ENCODE assay signal across 8 cellular contexts in the genomic region with DNA sequence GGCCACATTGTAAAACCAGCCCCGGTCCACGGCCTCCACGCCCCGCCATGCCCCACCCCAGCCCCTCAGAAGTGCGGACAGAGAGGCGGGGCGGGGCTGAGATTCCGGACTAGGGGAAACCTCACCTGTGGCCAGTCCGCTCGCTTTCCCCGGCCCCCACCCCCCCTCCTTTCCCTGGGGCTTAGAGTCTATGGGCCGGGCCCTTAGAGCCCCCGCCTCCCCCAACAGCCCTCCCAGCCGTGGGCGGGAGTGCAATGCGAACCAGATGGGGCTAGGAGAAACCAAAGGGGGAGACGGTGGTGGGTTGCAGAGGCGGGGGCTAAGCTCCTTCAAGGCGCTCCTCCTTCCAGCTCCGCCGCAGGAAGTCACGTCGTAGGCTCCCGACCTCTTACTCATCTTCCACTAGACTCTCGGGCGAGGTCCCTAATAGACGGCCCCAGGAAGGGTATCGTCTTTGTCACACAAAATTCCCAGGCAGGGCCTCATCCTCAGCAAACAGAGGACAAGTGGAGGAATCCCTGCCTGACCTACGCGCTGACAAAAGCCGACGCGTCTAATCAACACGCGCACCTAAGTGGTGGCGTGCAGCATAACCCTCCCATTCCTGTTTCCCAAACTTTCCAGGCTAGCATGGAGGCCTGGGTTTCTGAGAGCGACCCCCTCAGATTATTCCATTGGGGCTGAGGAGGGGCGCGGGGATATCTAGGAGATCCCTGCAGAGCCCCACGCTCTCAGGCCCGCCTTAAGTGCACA. TPM values are rescaled to one million over a fixed set of nuclear protein-coding genes. Genes with fewer than 3 reads are reported as not detected.
DNase-seq lines count a peak whose midpoint lies in the region; ATAC-seq, FAIRE-seq and TF ChIP-seq lines count a peak whose summit lies in the region.

No MANE protein-coding gene starts in this region.

- peak in 1 of 4 donors; percentile 16 for TF ChIP-seq EP300 in upper lobe of left lung (IDR thresholded peaks at IDR 0.05)

- H3K9me3 Mint-ChIP-seq in activated naive CD4-positive, alpha-beta T cell treated with anti-CD3 and anti-CD28 coated beads, Interleukin-2, amount 10 ng/mL, durations not matched to agents 7 days and 5 days = no peaks in the 10 kb centered on the region
- peaks cover 9% of the 10 kb centered on the region for H3K9me3 Mint-ChIP-seq in glutamatergic neuron (ENCODE audit: unreplicated experiment)

- peak overlapping the region; percentile 94 for H3K27ac Mint-ChIP-seq in activated naive CD4-positive, alpha-beta T cell treated with anti-CD3 and anti-CD28 coated beads, Interleukin-2, amount 10 ng/mL, durations not matched to agents 7 days and 5 days
- peak overlapping the region; percentile 69 for H3K27ac Mint-ChIP-seq in glutamatergic neuron (ENCODE audit: unreplicated experiment)

- DNase-seq in DMS 273 (lab: John Stamatoyannopoulos, UW; ENCODE audit: unreplicated experiment) (peak; percentile 95), HUDEP-2 (lab: John Stamatoyannopoulos, UW; ENCODE audit: unreplicated experiment in 76 of 76) (peak in 67 of 76 experiments; percentile 13 to 89 (median 66)), SJSA1 (ENCODE audit: low read depth in 1 of 2, low spot score in 2 of 2) (peak; percentile 88 to 94), glutamatergic neuron (no peak), pancreas (peak; percentile 82 to 91 (median 85)), upper lobe of left lung (peak; percentile 93)
- peak; percentile 83 for DNase-seq in activated naive CD4-positive, alpha-beta T cell treated with anti-CD3 and anti-CD28 coated beads, Interleukin-2, amount 10 ng/mL, durations not matched to agents 7 days and 5 days

- no peaks in the 10 kb centered on the region for H3K9me3 ChIP-seq in SJSA1 (replicated peaks)
- no peaks in the 10 kb centered on the region for H3K9me3 ChIP-seq in pancreas
- H3K9me3 ChIP-seq in upper lobe of left lung = no peaks in the 10 kb centered on the region

- ATAC-seq in GM21381 (IDR thresholded peaks at IDR 0.05; ENCODE audit: unreplicated experiment) (peak; percentile 28), pancreas (peak; percentile 56 to 70 (median 62)), upper lobe of left lung (ENCODE audit: low FRiP score in 2 of 2) (peak; percentile 76 to 88)

- peaks cover 19% of the 10 kb centered on the region for H3K36me3 Mint-ChIP-seq in activated naive CD4-positive, alpha-beta T cell treated with anti-CD3 and anti-CD28 coated beads, Interleukin-2, amount 10 ng/mL, durations not matched to agents 7 days and 5 days
- H3K36me3 Mint-ChIP-seq in glutamatergic neuron (ENCODE audit: unreplicated experiment) = no peaks in the 10 kb centered on the region

- peak overlapping the region; percentile 83 for H3K4me3 Mint-ChIP-seq in activated naive CD4-positive, alpha-beta T cell treated with anti-CD3 and anti-CD28 coated beads, Interleukin-2, amount 10 ng/mL, durations not matched to agents 7 days and 5 days
- peak overlapping the region; percentile 90 for H3K4me3 Mint-ChIP-seq in glutamatergic neuron (ENCODE audit: unreplicated experiment)

- H3K27ac ChIP-seq in SJSA1 (peak overlapping the region; percentile 92), pancreas (peak overlapping the region; percentile 91 to 98 (median 94)), upper lobe of left lung (peak overlapping the region; percentile 97 to 100 (median 99))

- intact Hi-C loops in pancreas (cut with DNase I) = no loop called here

- peak in 2 of 4 donors; percentile 20 to 71 for TF ChIP-seq POLR2A in upper lobe of left lung (IDR thresholded peaks at IDR 0.05)

- H3K4me1 Mint-ChIP-seq in activated naive CD4-positive, alpha-beta T cell treated with anti-CD3 and anti-CD28 coated beads, Interleukin-2, amount 10 ng/mL, durations not matched to agents 7 days and 5 days = peaks cover 61% of the 10 kb centered on the region
- H3K4me1 Mint-ChIP-seq in glutamatergic neuron (ENCODE audit: low read depth, unreplicated experiment) = peaks cover 19% of the 10 kb centered on the region

- H3K4me1 ChIP-seq in SJSA1 (replicated peaks) (peaks cover 20% of the 10 kb centered on the region), pancreas (peaks cover 0 to 6% (median 0%) of the 10 kb centered on the region in 3 donors), upper lobe of left lung (peaks cover 33 to 55% (median 41%) of the 10 kb centered on the region in 4 donors)

- CTCF ChIA-PET in activated naive CD4-positive, alpha-beta T cell treated with anti-CD3 and anti-CD28 coated beads, Interleukin-2, amount 10 ng/mL, durations not matched to agents 7 days and 5 days (lab: Charles Lee) = interaction anchor here (0.9 to 2.9 kb wide), 6 partner anchors 8 to 672 kb away, joined by 3 to 19 read pairs (median 6); partner anchors contain the start of genes NEMP1 and STAT6

- H3K4me3 ChIP-seq in SJSA1 (peak overlapping the region; percentile 55), pancreas (peak overlapping the region; percentile 46 to 89 (median 70)), upper lobe of left lung (peak overlapping the region; percentile 65 to 78 (median 73))

- H3K27me3 ChIP-seq in SJSA1 (replicated peaks) (no peaks in the 10 kb centered on the region), pancreas (no peaks in the 10 kb centered on the region), upper lobe of left lung (no peaks in the 10 kb centered on the region)

- H3K36me3 ChIP-seq in SJSA1 (peaks cover 25% of the 10 kb centered on the region), pancreas (no peaks in the 10 kb centered on the region), upper lobe of left lung (peaks cover 10 to 19% (median 18%) of the 10 kb centered on the region in 4 donors)

- TF ChIP-seq CTCF in glutamatergic neuron (IDR thresholded peaks at IDR 0.05; ENCODE audit: partially characterized antibody, unreplicated experiment) = no peak
- no peak for TF ChIP-seq CTCF in pancreas (IDR thresholded peaks at IDR 0.05)
- TF ChIP-seq CTCF in upper lobe of left lung (IDR thresholded peaks at IDR 0.05) = peak in 2 of 6 experiments; percentile 11 to 13

- H3K27me3 Mint-ChIP-seq in activated naive CD4-positive, alpha-beta T cell treated with anti-CD3 and anti-CD28 coated beads, Interleukin-2, amount 10 ng/mL, durations not matched to agents 7 days and 5 days = no peaks in the 10 kb centered on the region
- peaks cover 24% of the 10 kb centered on the region for H3K27me3 Mint-ChIP-seq in glutamatergic neuron (ENCODE audit: unreplicated experiment)

- FAIRE-seq in pancreas (lab: Jason Lieb, UNC) = no peak

- 0 to 1% methylated on average over 39 to 41 of the region's 41 CpGs for WGBS in pancreas, 2 donors
- WGBS in upper lobe of left lung, 2 donors = 0 to 1% methylated on average over 7 to 41 of the region's 41 CpGs

RNA-seq across cellular contexts. Expression of gene NAB2, which starts 1.0 kb away (rescaled TPM):
- total RNA-seq in SJSA1 (2014; rRNA removed; shearing (Covaris generic)) = 21.6 and 22.2 TPM in 2 replicates
- total RNA-seq in glutamatergic neuron (ENCODE audit: unreplicated experiment) = 20.0 TPM
- total RNA-seq in pancreas = 10 to 100 TPM in 1 of 6 donors, 1 to 10 TPM in 5; 2.1 to 12.9 (median 4.6) TPM
- polyA plus RNA-seq in pancreas = 10 to 100 TPM in 1 of 2 donors, 1 to 10 TPM in 1; 5.8 to 21.3 TPM
- total RNA-seq in upper lobe of left lung = 10 to 100 TPM; 18.1 to 64.9 (median 31.5) TPM

RNA-seq across cellular contexts. Expression of gene NEMP1, which starts 9.3 kb away (rescaled TPM):
- 31.5 and 40.3 TPM in 2 replicates for total RNA-seq in SJSA1 (2014; rRNA removed; shearing (Covaris generic))
- 11.5 TPM for total RNA-seq in glutamatergic neuron (ENCODE audit: unreplicated experiment)
- 1 to 10 TPM; 3.2 to 5.7 (median 4.0) TPM for total RNA-seq in pancreas
- polyA plus RNA-seq in pancreas = 1 to 10 TPM; 1.1 to 2.4 TPM
- total RNA-seq in upper lobe of left lung = 10 to 100 TPM in 3 of 6 donors, 1 to 10 TPM in 3; 6.2 to 13.6 (median 10.0) TPM

RNA-seq across cellular contexts. Expression of gene STAT6, which starts 23.3 kb away (rescaled TPM):
- 29.9 and 34.0 TPM in 2 replicates for total RNA-seq in SJSA1 (2014; rRNA removed; shearing (Covaris generic))
- total RNA-seq in glutamatergic neuron (ENCODE audit: unreplicated experiment) (34.4 TPM), pancreas (100 to 1,000 TPM in 1 of 6 donors, 10 to 100 TPM in 5; 31.0 to 116 (median 51.9) TPM), upper lobe of left lung (100 to 1,000 TPM; 123 to 605 (median 251) TPM)
- 100 to 1,000 TPM; 137 to 141 TPM for polyA plus RNA-seq in pancreas

RNA-seq across cellular contexts. Expression of gene MYO1A, which starts 37.9 kb away (rescaled TPM):
- not detected in 2 replicates for total RNA-seq in SJSA1 (2014; rRNA removed; shearing (Covaris generic))
- total RNA-seq in glutamatergic neuron (ENCODE audit: unreplicated experiment) (0.64 TPM), pancreas (under 1 TPM in 5 of 6 donors, not detected in 1; 0.22 to 0.65 (median 0.47) TPM), upper lobe of left lung (1 to 10 TPM in 2 of 6 donors, under 1 TPM in 3, not detected in 1; under 0.01 to 6.2 (median 0.67) TPM)
- polyA plus RNA-seq in pancreas = under 1 TPM; 0.15 to 0.47 TPM

RNA-seq across cellular contexts. Expression of gene LRP1, which starts 40.4 kb away (rescaled TPM):
- 21.2 and 33.3 TPM in 2 replicates for total RNA-seq in SJSA1 (2014; rRNA removed; shearing (Covaris generic))
- total RNA-seq in glutamatergic neuron (ENCODE audit: unreplicated experiment) (125 TPM), pancreas (10 to 100 TPM; 19.2 to 89.4 (median 38.5) TPM), upper lobe of left lung (100 to 1,000 TPM; 137 to 504 (median 308) TPM)
- 10 to 100 TPM; 12.2 to 15.7 TPM for polyA plus RNA-seq in pancreas

Comparison
In these comparisons a context has a peak if more than half of its experiments do, and no peak if none do; other contexts are left out.
1. ATAC-seq: peak in every context shown above with its lines; median percentile 82 in upper lobe of left lung; 62 in pancreas; 28 in GM21381.